ENCODE assay signal across 29 cellular contexts in the genomic region with DNA sequence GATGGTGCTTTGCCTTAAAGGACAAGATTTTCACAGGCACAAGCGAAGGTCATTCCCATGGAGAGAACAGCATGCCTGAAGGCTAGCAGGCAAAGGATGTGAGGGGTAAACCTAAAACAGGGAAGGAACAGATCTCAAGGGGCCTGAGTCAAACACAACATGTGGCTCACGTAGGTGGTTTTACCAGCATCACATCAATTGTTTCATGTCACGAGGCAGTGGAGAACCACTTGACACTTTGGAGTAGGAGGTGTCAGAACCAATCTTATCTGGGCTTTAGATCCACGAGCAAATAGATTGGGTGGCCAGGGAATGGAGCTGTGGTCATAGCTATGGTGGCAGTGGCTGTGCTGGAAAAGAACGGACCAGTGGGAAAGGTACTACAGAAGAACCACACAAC. TPM values are rescaled to one million over a fixed set of nuclear protein-coding genes. Genes with fewer than 3 reads are reported as not detected.
DNase-seq lines count a peak whose midpoint lies in the region; ATAC-seq, FAIRE-seq and TF ChIP-seq lines count a peak whose summit lies in the region.
"Had no signal": no experiment of that assay in that cellular context is flagged by ENCODE, and none has a peak within 500 bp of the region (broad histone marks: within the 10 kb centered on the region; RNA-seq: fewer than 3 reads in every experiment).

No MANE protein-coding gene starts in this region.

- ATAC-seq in activated CD4-positive, alpha-beta T cell treated with anti-CD3 and anti-CD28 coated beads for 36 hours: peak; percentile 35
- no peak; the same call in 2 of the 3 replicates for ATAC-seq in K562
- ATAC-seq in stimulated activated effector memory CD8-positive, alpha-beta T cell treated with anti-CD3 and anti-CD28 coated beads, Interleukin-12 subunit alpha, Interleukin-12 subunit beta, amount 100 ng/mL, for 72 hours: peak; percentile 82
- ATAC-seq: esophagus mucosa, foreskin keratinocyte had no signal

- CTCF ChIA-PET in activated CD4-positive, alpha-beta T cell treated with anti-CD3 and anti-CD28 coated beads for 36 hours (lab: Charles Lee): interaction anchor here (1.1 to 4.1 kb wide), 3 partner anchors 8 to 45 kb away, joined by 6 to 18 read pairs (median 7); partner anchors contain the start of gene COX5B
- CTCF ChIA-PET in K562 (lab: Yijun Ruan, JAX; ENCODE audit: low intra/inter-chr PET ratio): no interaction called here

- no peak for TF ChIP-seq RAD21 in K562 (CRISPR knock-in tag; conservative IDR thresholded peaks at IDR 0.05 in 1 of 2, IDR thresholded peaks at IDR 0.05 in 1 of 2)

- H3K36me3 ChIP-seq in H7 (replicated peaks; ENCODE audit: control insufficient read depth, insufficient read depth, low read length) (peaks cover 11% of the 10 kb centered on the region), K562 (ENCODE audit: control insufficient read depth, insufficient read depth, low read length) (peaks cover 48% of the 10 kb centered on the region; the same call in 2 of the 3 replicates)

- peaks cover 2% of the 10 kb centered on the region for H3K9me1 ChIP-seq in K562 (ENCODE audit: control insufficient read depth, insufficient read depth, low read length)

- H3K4me1 ChIP-seq in K562 (replicated peaks in 1 of 2; ENCODE audit: control insufficient read depth in 2 of 2, insufficient read depth in 2 of 2, low read length in 2 of 2): peaks cover 0 to 25% of the 10 kb centered on the region in 2 experiments; a peak in 3 of 5 replicates
- H3K4me1 ChIP-seq: foreskin keratinocyte, HAP-1, left ventricle myocardium inferior, testis had no signal

- BruUV-seq in K562 (replicated peaks; lab: Mats Ljungman, UMichigan): no TSS peak

- H3K4me1 Mint-ChIP-seq in activated CD4-positive, alpha-beta T cell treated with anti-CD3 and anti-CD28 coated beads for 36 hours: peaks cover 8% of the 10 kb centered on the region
- peaks cover 39% of the 10 kb centered on the region for H3K4me1 Mint-ChIP-seq in stimulated activated effector memory CD8-positive, alpha-beta T cell treated with anti-CD3 and anti-CD28 coated beads, Interleukin-12 subunit alpha, Interleukin-12 subunit beta, amount 100 ng/mL, for 72 hours

- H3K9me3 Mint-ChIP-seq in activated CD4-positive, alpha-beta T cell treated with anti-CD3 and anti-CD28 coated beads for 36 hours (ENCODE audit: low read depth): no peaks in the 10 kb centered on the region
- no peaks in the 10 kb centered on the region for H3K9me3 Mint-ChIP-seq in stimulated activated effector memory CD8-positive, alpha-beta T cell treated with anti-CD3 and anti-CD28 coated beads, Interleukin-12 subunit alpha, Interleukin-12 subunit beta, amount 100 ng/mL, for 72 hours
- H3K9me3 Mint-ChIP-seq: naive thymus-derived CD8-positive, alpha-beta T cell had no signal

- intact Hi-C loops in activated CD4-positive, alpha-beta T cell treated with anti-CD3 and anti-CD28 coated beads for 36 hours (cut with DNase I, micrococcal nuclease): no loop called here
- intact Hi-C loops in K562 (cut with micrococcal nuclease): no loop called here

- no peak for TF ChIP-seq POLR2A in K562 (conservative IDR thresholded peaks at IDR 0.05)

- no peak overlapping the region for H2AFZ ChIP-seq in K562 (ENCODE audit: low read depth, low read length)

- POLR2A ChIA-PET in activated CD4-positive, alpha-beta T cell treated with anti-CD3 and anti-CD28 coated beads for 36 hours (lab: Charles Lee): no interaction called here
- POLR2A ChIA-PET in K562 (lab: Yijun Ruan, JAX): interaction anchor here (3.3 to 11.8 kb wide), 2 partner anchors 8 to 10 kb away, joined by 25 to 135 read pairs; partner anchors contain the start of genes ACTR1B and COX5B

- H3K27ac Mint-ChIP-seq in activated CD4-positive, alpha-beta T cell treated with anti-CD3 and anti-CD28 coated beads for 36 hours: peak overlapping the region; percentile 27
- peak overlapping the region; percentile 89 for H3K27ac Mint-ChIP-seq in stimulated activated effector memory CD8-positive, alpha-beta T cell treated with anti-CD3 and anti-CD28 coated beads, Interleukin-12 subunit alpha, Interleukin-12 subunit beta, amount 100 ng/mL, for 72 hours

- no peak overlapping the region for H3K4me3 Mint-ChIP-seq in activated CD4-positive, alpha-beta T cell treated with anti-CD3 and anti-CD28 coated beads for 36 hours
- H3K4me3 Mint-ChIP-seq in stimulated activated effector memory CD8-positive, alpha-beta T cell treated with anti-CD3 and anti-CD28 coated beads, Interleukin-12 subunit alpha, Interleukin-12 subunit beta, amount 100 ng/mL, for 72 hours: peak overlapping the region; percentile 6
- H3K4me3 Mint-ChIP-seq: activated naive CD8-positive, alpha-beta T cell; naive thymus-derived CD8-positive, alpha-beta T cell had no signal

- FAIRE-seq in K562 (lab: Jason Lieb, UNC): no peak
- FAIRE-seq: A204.1, islet of Langerhans, urothelium cell line had no signal

- no peak overlapping the region for H3K4me2 ChIP-seq in K562 (ENCODE audit: insufficient read depth, low read length)

- TF ChIP-seq EP300 in K562 (IDR thresholded peaks at IDR 0.05; ENCODE audit: low read length): no peak

- peak overlapping the region in 1 of 2 experiments; percentile 59; a peak in 1 of 4 replicates for H3K9ac ChIP-seq in K562 (ENCODE audit: insufficient read depth in 1 of 2, low read depth in 2 of 2, low read length in 2 of 2)

- no peaks in the 10 kb centered on the region for H4K20me1 ChIP-seq in K562 (replicated peaks; ENCODE audit: control insufficient read depth, insufficient read depth, low read length)

- in situ Hi-C loops in K562 (cut with MboI): no loop called here

- DNase-seq in activated CD4-positive, alpha-beta T cell treated with anti-CD3 and anti-CD28 coated beads for 36 hours: no peak
- DNase-seq in activated CD4-positive, alpha-beta T cell treated with anti-CD3 and anti-CD28 coated beads for 4 hours: no peak
- peak; percentile 9 for DNase-seq in H7
- no peak for DNase-seq in K562 (ENCODE audit: extremely low read depth in 1 of 4, low spot score in 3 of 4)
- no peak for DNase-seq in stimulated activated effector memory CD8-positive, alpha-beta T cell treated with anti-CD3 and anti-CD28 coated beads, Interleukin-12 subunit alpha, Interleukin-12 subunit beta, amount 100 ng/mL, for 72 hours (ENCODE audit: low spot score in 2 of 2)
- DNase-seq in SKM-1 treated with dmso at 0.1 percent for 144 hours (lab: John Stamatoyannopoulos, UW; ENCODE audit: unreplicated experiment): no peak
- DNase-seq in middle frontal gyrus (ENCODE audit: extremely low spot score, low spot score): no peak
- no peak for DNase-seq in amniotic stem cell (lab: John Stamatoyannopoulos, UW)
- DNase-seq: activated CD4-positive, alpha-beta T cell treated with anti-CD3 and anti-CD28 coated beads, Interleukin-2, amount 50 U/mL, for 4 hours; COR-L47; DMS79; effector CD8-positive, alpha-beta T cell; foreskin keratinocyte; Kasumi-1; left ventricle myocardium inferior; MV-4-11; naive thymus-derived CD8-positive, alpha-beta T cell; NCI-H146; testis; WERI-Rb-1 had no signal

- WGBS in K562 (ENCODE audit: insufficient coverage, low coverage, missing lambda C conversion rate): 51% methylated on average over 5 of the region's 5 CpGs

- no peaks in the 10 kb centered on the region for H3K27me3 Mint-ChIP-seq in activated CD4-positive, alpha-beta T cell treated with anti-CD3 and anti-CD28 coated beads for 36 hours
- H3K27me3 Mint-ChIP-seq: activated naive CD8-positive, alpha-beta T cell; naive thymus-derived CD8-positive, alpha-beta T cell had no signal

- H3K27ac ChIP-seq in K562 (ENCODE audit: extremely low read depth, low read depth, low read length): no peak overlapping the region
- H3K27ac ChIP-seq: foreskin keratinocyte, left ventricle myocardium inferior, skin epidermis, testis, WERI-Rb-1 had no signal

- peaks cover 59% of the 10 kb centered on the region for H3K36me3 Mint-ChIP-seq in activated CD4-positive, alpha-beta T cell treated with anti-CD3 and anti-CD28 coated beads for 36 hours (ENCODE audit: low read depth)
- H3K36me3 Mint-ChIP-seq in stimulated activated effector memory CD8-positive, alpha-beta T cell treated with anti-CD3 and anti-CD28 coated beads, Interleukin-12 subunit alpha, Interleukin-12 subunit beta, amount 100 ng/mL, for 72 hours: peaks cover 85% of the 10 kb centered on the region

- H3K27me3 ChIP-seq in H7 (ENCODE audit: control insufficient read depth, insufficient read depth, low read length) (no peaks in the 10 kb centered on the region), K562 (ENCODE audit: control insufficient read depth in 2 of 2, insufficient read depth in 2 of 2, low read length in 2 of 2) (no peaks in the 10 kb centered on the region)
- H3K27me3 ChIP-seq: foreskin keratinocyte, testis had no signal

- H3K9me3 ChIP-seq in K562 (replicated peaks; ENCODE audit: control insufficient read depth, insufficient read depth, low read depth, low read length): no peaks in the 10 kb centered on the region
- H3K9me3 ChIP-seq: HAP-1, testis had no signal

- H3K79me2 ChIP-seq in K562 (ENCODE audit: control insufficient read depth, insufficient read depth, low read length): no peaks in the 10 kb centered on the region

- H3K4me3 ChIP-seq in H7 (ENCODE audit: insufficient read depth, low read depth, low read length) (no peak overlapping the region), K562 (no peak overlapping the region)
- H3K4me3 ChIP-seq: HAP-1, left ventricle myocardium inferior, skin epidermis, testis had no signal

- no peak for TF ChIP-seq CTCF in K562 (IDR thresholded peaks at IDR 0.05 in 2 of 3, conservative IDR thresholded peaks at IDR 0.05 in 1 of 3; ENCODE audit: insufficient read depth in 2 of 3, low read depth in 1 of 3, low read length in 3 of 3)

RNA-seq across cellular contexts. Expression of gene COX5B, which starts 8.5 kb away (rescaled TPM):
- total RNA-seq in activated CD4-positive, alpha-beta T cell treated with anti-CD3 and anti-CD28 coated beads for 36 hours: 100 to 1,000 TPM; 189 to 220 TPM
- total RNA-seq in H7 (2014; rRNA removed; shearing (Covaris generic)): 312 and 347 TPM in 2 replicates
- 55.0 and 69.6 TPM in 2 replicates for total RNA-seq in K562 (2011; cell fraction: chromatin; rRNA removed; ENCODE audit: low replicate concordance)
- total RNA-seq in K562 (2011; cell fraction: nucleolus; rRNA removed): 123 and 139 TPM in 2 replicates
- total RNA-seq in K562 (2011; cell fraction: nucleoplasm; rRNA removed): 112 and 121 TPM in 2 replicates
- total RNA-seq in K562 (2014; rRNA removed) (1,235 and 1,392 TPM in 2 replicates), K562 (2014; rRNA removed; fragmentation: Illumina TruSeq; extraction: Trizol) (182 and 199 TPM in 2 replicates), K562 (2015; rRNA removed; fragmentation: Illumina TruSeq; extraction: Trizol) (458 and 535 TPM in 2 replicates), K562 (2021) (536 and 603 TPM in 2 replicates)
- polyA plus RNA-seq in K562 (2011; rRNA removed) (535 and 582 TPM in 2 replicates), K562 (2014; fragmentation: Illumina TruSeq; extraction: Trizol) (154 and 281 TPM in 2 replicates), K562 (2014; fragmentation: Nextera tagmentation; extraction: Ambion mirVana) (100 to 1,000 TPM; 305 to 487 TPM), K562 (2014; rRNA removed) (1,304 and 1,424 TPM in 2 replicates)
- polyA plus RNA-seq in K562 (2011; cell fraction: cytosol; rRNA removed): 717 and 760 TPM in 2 replicates
- polyA plus RNA-seq in K562 (2011; cell fraction: nucleus; rRNA removed): 365 and 570 TPM in 2 replicates
- polyA plus RNA-seq in K562 (2012): 526 and 547 TPM in 2 replicates
- polyA minus RNA-seq in K562 (2011; rRNA and poly(A)+ RNA removed): 60.5 and 61.2 TPM in 2 replicates
- 88.6 and 115 TPM in 2 replicates for polyA minus RNA-seq in K562 (2011; cell fraction: cytosol; rRNA and poly(A)+ RNA removed)
- 46.4 and 75.2 TPM in 2 replicates for polyA minus RNA-seq in K562 (2011; cell fraction: nucleus; rRNA and poly(A)+ RNA removed)

RNA-seq across cellular contexts. Expression of gene ACTR1B, which starts 9.5 kb away (rescaled TPM):
- 100 to 1,000 TPM in 1 of 2 experiments, 10 to 100 TPM in 1; 92.0 to 124 TPM for total RNA-seq in activated CD4-positive, alpha-beta T cell treated with anti-CD3 and anti-CD28 coated beads for 36 hours
- 49.7 and 58.3 TPM in 2 replicates for total RNA-seq in H7 (2014; rRNA removed; shearing (Covaris generic))
- 58.6 and 187 TPM in 2 replicates for total RNA-seq in K562 (2011; cell fraction: chromatin; rRNA removed; ENCODE audit: low replicate concordance)
- 122 and 125 TPM in 2 replicates for total RNA-seq in K562 (2011; cell fraction: nucleolus; rRNA removed)
- total RNA-seq in K562 (2011; cell fraction: nucleoplasm; rRNA removed): 80.8 and 84.3 TPM in 2 replicates
- total RNA-seq in K562 (2014; rRNA removed): 22.1 and 27.9 TPM in 2 replicates
- total RNA-seq in K562 (2014; rRNA removed; fragmentation: Illumina TruSeq; extraction: Trizol): 12.0 and 16.2 TPM in 2 replicates
- total RNA-seq in K562 (2015; rRNA removed; fragmentation: Illumina TruSeq; extraction: Trizol): 26.4 and 26.7 TPM in 2 replicates
- total RNA-seq in K562 (2021): 41.0 and 43.0 TPM in 2 replicates
- polyA plus RNA-seq in K562 (2011; rRNA removed): 40.9 and 47.4 TPM in 2 replicates
- 50.7 and 71.9 TPM in 2 replicates for polyA plus RNA-seq in K562 (2011; cell fraction: cytosol; rRNA removed)
- 306 and 320 TPM in 2 replicates for polyA plus RNA-seq in K562 (2011; cell fraction: nucleus; rRNA removed)
- polyA plus RNA-seq in K562 (2012): 37.9 and 120 TPM in 2 replicates
- 22.5 and 29.2 TPM in 2 replicates for polyA plus RNA-seq in K562 (2014; fragmentation: Illumina TruSeq; extraction: Trizol)
- 1 to 10 TPM in 1 of 2 experiments, under 1 TPM in 1; 0.49 to 2.3 TPM for polyA plus RNA-seq in K562 (2014; fragmentation: Nextera tagmentation; extraction: Ambion mirVana)
- 42.3 and 46.1 TPM in 2 replicates for polyA plus RNA-seq in K562 (2014; rRNA removed)
- 16.2 and 25.4 TPM in 2 replicates for polyA minus RNA-seq in K562 (2011; rRNA and poly(A)+ RNA removed)
- polyA minus RNA-seq in K562 (2011; cell fraction: cytosol; rRNA and poly(A)+ RNA removed): 19.1 and 23.3 TPM in 2 replicates
- polyA minus RNA-seq in K562 (2011; cell fraction: nucleus; rRNA and poly(A)+ RNA removed): 68.1 and 83.7 TPM in 2 replicates

RNA-seq across cellular contexts. Expression of gene C2orf92, which starts 15.2 kb away (rescaled TPM):
- 1 to 10 TPM; 7.4 to 8.9 TPM for total RNA-seq in activated CD4-positive, alpha-beta T cell treated with anti-CD3 and anti-CD28 coated beads for 36 hours
- total RNA-seq in H7 (2014; rRNA removed; shearing (Covaris generic)): 2.5 and 4.2 TPM in 2 replicates
- 36.2 and 42.2 TPM in 2 replicates for total RNA-seq in K562 (2011; cell fraction: chromatin; rRNA removed; ENCODE audit: low replicate concordance)
- 17.0 and 25.8 TPM in 2 replicates for total RNA-seq in K562 (2011; cell fraction: nucleolus; rRNA removed)
- 19.2 and 23.9 TPM in 2 replicates for total RNA-seq in K562 (2011; cell fraction: nucleoplasm; rRNA removed)
- total RNA-seq in K562 (2014; rRNA removed) (2.2 TPM in 2 replicates), K562 (2014; rRNA removed; fragmentation: Illumina TruSeq; extraction: Trizol) (3.6 and 5.0 TPM in 2 replicates), K562 (2015; rRNA removed; fragmentation: Illumina TruSeq; extraction: Trizol) (6.7 and 6.8 TPM in 2 replicates), K562 (2021) (4.0 and 4.5 TPM in 2 replicates)
- polyA plus RNA-seq in K562 (2011; rRNA removed) (6.1 and 7.1 TPM in 2 replicates), K562 (2014; fragmentation: Illumina TruSeq; extraction: Trizol) (3.4 and 4.0 TPM in 2 replicates), K562 (2014; fragmentation: Nextera tagmentation; extraction: Ambion mirVana) (1 to 10 TPM in 1 of 2 experiments, under 1 TPM in 1; 0.65 to 1.2 TPM), K562 (2014; rRNA removed) (4.2 and 6.0 TPM in 2 replicates)
- polyA plus RNA-seq in K562 (2011; cell fraction: cytosol; rRNA removed): 1.4 and 2.2 TPM in 2 replicates
- 22.7 and 23.4 TPM in 2 replicates for polyA plus RNA-seq in K562 (2011; cell fraction: nucleus; rRNA removed)
- polyA plus RNA-seq in K562 (2012): 5.3 and 10.9 TPM in 2 replicates
- 11.2 and 14.2 TPM in 2 replicates for polyA minus RNA-seq in K562 (2011; rRNA and poly(A)+ RNA removed)
- polyA minus RNA-seq in K562 (2011; cell fraction: cytosol; rRNA and poly(A)+ RNA removed): 1.4 and 2.4 TPM in 2 replicates
- 9.6 and 20.2 TPM in 2 replicates for polyA minus RNA-seq in K562 (2011; cell fraction: nucleus; rRNA and poly(A)+ RNA removed)

RNA-seq across cellular contexts. Expression of gene ZAP70, which starts 59.1 kb away (rescaled TPM):
- 100 to 1,000 TPM; 153 to 156 TPM for total RNA-seq in activated CD4-positive, alpha-beta T cell treated with anti-CD3 and anti-CD28 coated beads for 36 hours
- total RNA-seq in H7 (2014; rRNA removed; shearing (Covaris generic)): 0.33 and 2.5 TPM in 2 replicates
- 0.58 and 3.1 TPM in 2 replicates for total RNA-seq in K562 (2011; cell fraction: chromatin; rRNA removed; ENCODE audit: low replicate concordance)
- total RNA-seq in K562 (2011; cell fraction: nucleolus; rRNA removed): 1.8 and 2.0 TPM in 2 replicates
- 0.81 and 1.7 TPM in 2 replicates for total RNA-seq in K562 (2011; cell fraction: nucleoplasm; rRNA removed)
- total RNA-seq in K562 (2014; rRNA removed): 0.41 and 0.49 TPM in 2 replicates
- total RNA-seq in K562 (2014; rRNA removed; fragmentation: Illumina TruSeq; extraction: Trizol): 0.07 TPM in 1 of 2 replicates, not detected in the other
- total RNA-seq in K562 (2015; rRNA removed; fragmentation: Illumina TruSeq; extraction: Trizol): 0.18 and 0.19 TPM in 2 replicates
- total RNA-seq in K562 (2021): 0.80 and 0.98 TPM in 2 replicates
- polyA plus RNA-seq in K562 (2011; rRNA removed): 0.35 and 0.39 TPM in 2 replicates
- polyA plus RNA-seq in K562 (2011; cell fraction: cytosol; rRNA removed): 0.18 and 0.63 TPM in 2 replicates
- 2.9 and 5.1 TPM in 2 replicates for polyA plus RNA-seq in K562 (2011; cell fraction: nucleus; rRNA removed)
- 0.76 and 3.9 TPM in 2 replicates for polyA plus RNA-seq in K562 (2012)
- polyA plus RNA-seq in K562 (2014; fragmentation: Illumina TruSeq; extraction: Trizol): 0.21 and 0.22 TPM in 2 replicates
- polyA plus RNA-seq in K562 (2014; fragmentation: Nextera tagmentation; extraction: Ambion mirVana): under 1 TPM in 1 of 2 experiments, not detected in 1; 0.06 TPM
- polyA plus RNA-seq in K562 (2014; rRNA removed): 0.20 and 0.76 TPM in 2 replicates
- 0.15 and 0.46 TPM in 2 replicates for polyA minus RNA-seq in K562 (2011; rRNA and poly(A)+ RNA removed)
- polyA minus RNA-seq in K562 (2011; cell fraction: cytosol; rRNA and poly(A)+ RNA removed): not detected in 2 replicates
- polyA minus RNA-seq in K562 (2011; cell fraction: nucleus; rRNA and poly(A)+ RNA removed): 0.81 TPM in 1 of 2 replicates, not detected in the other
- total RNA-seq: foreskin keratinocyte, renal cortical epithelial cell, SK-MEL-5 had no signal
